25 cellular contexts compared by ENCODE assay signal in the genomic region with DNA sequence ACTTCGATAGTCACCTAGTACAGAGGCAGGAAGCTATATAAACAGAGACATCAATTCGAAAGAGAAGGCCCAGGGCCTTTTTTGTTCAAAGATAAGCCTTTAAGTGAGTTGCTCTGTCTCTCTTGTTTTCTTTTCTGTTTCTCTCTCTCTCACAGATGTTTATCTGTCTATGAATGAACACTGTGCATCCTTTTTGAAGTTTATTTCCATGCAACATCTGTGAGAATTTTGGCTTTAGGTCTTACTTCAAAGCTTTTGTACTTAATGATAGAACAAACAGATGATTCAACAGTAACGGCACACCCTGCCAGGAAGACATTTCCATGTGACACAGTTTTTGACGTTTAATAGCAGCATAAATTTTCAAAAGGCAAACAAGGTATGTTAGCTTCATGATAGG.
DNase-seq lines count a peak whose midpoint lies in the region; ATAC-seq, FAIRE-seq and TF ChIP-seq lines count a peak whose summit lies in the region.
"Had no signal": no experiment of that assay in that cellular context is flagged by ENCODE, and none has a peak within 500 bp of the region (broad histone marks: within the 10 kb centered on the region; RNA-seq: fewer than 3 reads in every experiment).

No MANE protein-coding gene starts in this region.

- TF ChIP-seq POLR2A in HepG2 (IDR thresholded peaks at IDR 0.05; ENCODE audit: insufficient read depth in 1 of 2, low read depth in 2 of 2, low read length in 2 of 2) (no peak), right lobe of liver (IDR thresholded peaks at IDR 0.05) (no peak), prostate gland (IDR thresholded peaks at IDR 0.05) (no peak)

- BruUV-seq in HepG2 (replicated peaks; lab: Mats Ljungman, UMichigan): no TSS peak

- H3K4me2 ChIP-seq in HepG2 (ENCODE audit: low read depth, low read length): peak overlapping the region; percentile 18
- H3K4me2 ChIP-seq: BLaER1, KMS-11 had no signal

- WGBS in HepG2 (ENCODE audit: low lambda C conversion rate): 0% methylated on average over 4 of the region's 4 CpGs
- WGBS in right lobe of liver (ENCODE audit: insufficient coverage, low coverage, low lambda C conversion rate, missing lambda C conversion rate): 29% methylated on average over 4 of the region's 4 CpGs
- 9% methylated on average over 4 of the region's 4 CpGs for WGBS in prostate gland

- peak; percentile 89 for DNase-seq in HepG2 (ENCODE audit: low spot score)
- no peak for DNase-seq in right lobe of liver
- DNase-seq in NCI-H460 (ENCODE audit: extremely low read depth, low read depth): peak; percentile 32
- peak; percentile 69 for DNase-seq in SHP77 treated with DMSO at 0.1 percent for 48 hours (lab: John Stamatoyannopoulos, UW)
- DNase-seq in prostate gland (ENCODE audit: low spot score): peak; percentile 43
- DNase-seq in iPS-NIHi7 (ENCODE audit: extremely low spot score): no peak
- DNase-seq in activated CD4-positive, alpha-beta T cell treated with anti-CD3 and anti-CD28 coated beads, Interleukin-2, amount 50 U/mL, for 4 hours: no peak
- DNase-seq in amygdala (lab: John Stamatoyannopoulos, UW): no peak
- DNase-seq: ACHN; CD4-positive, alpha-beta memory T cell; DMS79; GM23248; HCEC 1CT; MV-4-11; NCI-H1105 treated with DMSO at 0.1 percent for 48 hours; NCI-H1694 treated with DMSO at 0.1 percent for 48 hours; NCI-H2081 treated with DMSO at 0.1 percent for 48 hours; NCI-H2171 treated with DMSO at 0.1 percent for 48 hours; NCI-H774; NK-92 treated with Interleukin-12 subunit alpha and Interleukin-12 subunit beta, amount 100 ng/mL, for 24 hours; SW 1271; T-helper 2 cell had no signal

- no peaks in the 10 kb centered on the region for H3K79me2 ChIP-seq in HepG2 (ENCODE audit: insufficient read depth, low read length)

- H3K4me1 ChIP-seq in HepG2 (ENCODE audit: insufficient read depth, low read length): peaks cover 29% of the 10 kb centered on the region
- no peaks in the 10 kb centered on the region for H3K4me1 ChIP-seq in right lobe of liver
- H3K4me1 ChIP-seq in prostate gland (replicated peaks): no peaks in the 10 kb centered on the region
- H3K4me1 ChIP-seq: BLaER1 had no signal

- ATAC-seq in HepG2 (peak; percentile 89), right lobe of liver (no peak)

- H3K4me3 ChIP-seq in HepG2 (replicated peaks in 1 of 3; ENCODE audit: insufficient read depth in 1 of 3, low read depth in 2 of 3, low read length in 3 of 3) (no peak overlapping the region), right lobe of liver (no peak overlapping the region), prostate gland (no peak overlapping the region)
- H3K4me3 ChIP-seq: BLaER1, GM23248 had no signal

- intact Hi-C loops in HepG2 (cut with micrococcal nuclease; ENCODE audit: unreplicated experiment): loop anchor here (1.0 kb wide), 1 partner anchor 21 kb away; no protein-coding TSS in a partner anchor
- intact Hi-C loops in right lobe of liver (cut with DNase I): no loop called here
- intact Hi-C loops in prostate gland (cut with DNase I): no loop called here

- CTCF ChIA-PET in HepG2 (lab: Yijun Ruan, JAX; ENCODE audit: low intra/inter-chr PET ratio, low total read pairs): no interaction called here

- H4K20me1 ChIP-seq in HepG2 (ENCODE audit: insufficient read depth, low read length): no peaks in the 10 kb centered on the region
- H4K20me1 ChIP-seq: BLaER1 had no signal

- H3K9me3 ChIP-seq in HepG2 (ENCODE audit: low read length): no peaks in the 10 kb centered on the region
- H3K9me3 ChIP-seq in right lobe of liver: no peaks in the 10 kb centered on the region
- no peaks in the 10 kb centered on the region for H3K9me3 ChIP-seq in prostate gland
- H3K9me3 ChIP-seq: BLaER1 had no signal

- TF ChIP-seq CTCF in HepG2 (CRISPR knock-in tag; IDR thresholded peaks at IDR 0.05): no peak
- no peak for TF ChIP-seq CTCF in right lobe of liver (IDR thresholded peaks at IDR 0.05)
- TF ChIP-seq CTCF in prostate gland (IDR thresholded peaks at IDR 0.05): no peak

- H3K27me3 ChIP-seq in HepG2 (ENCODE audit: control insufficient read depth in 1 of 2, insufficient read depth in 2 of 2, low read length in 2 of 2): no peaks in the 10 kb centered on the region
- H3K27me3 ChIP-seq in right lobe of liver: no peaks in the 10 kb centered on the region
- H3K27me3 ChIP-seq in prostate gland (replicated peaks; ENCODE audit: insufficient read depth): no peaks in the 10 kb centered on the region
- H3K27me3 ChIP-seq: BLaER1 had no signal

- TF ChIP-seq RAD21 in HepG2 (CRISPR knock-in tag; IDR thresholded peaks at IDR 0.05): no peak

- H3K27ac ChIP-seq in HepG2 (ENCODE audit: extremely low read length, insufficient read depth, low read length) (peak overlapping the region; percentile 32), right lobe of liver (no peak overlapping the region), prostate gland (peak overlapping the region in 1 of 2 donors; percentile 37)
- H3K27ac ChIP-seq: BLaER1, GM23248, KMS-11 had no signal

- TF ChIP-seq EP300 in HepG2 (IDR thresholded peaks at IDR 0.05; ENCODE audit: low read depth in 2 of 2, low read length in 2 of 2) (peak in 1 of 2 experiments; percentile 87; a peak in 2 of 4 replicates), HepG2 (CRISPR knock-in tag; IDR thresholded peaks at IDR 0.05; ENCODE audit: borderline replicate concordance) (peak; percentile 92)

- H3K9ac ChIP-seq in HepG2 (ENCODE audit: insufficient read depth, low read depth, low read length): no peak overlapping the region
- H3K9ac ChIP-seq: BLaER1, GM23248, KMS-11 had no signal

- POLR2A ChIA-PET in HepG2 (lab: Yijun Ruan, JAX): no interaction called here

- in situ Hi-C loops in HepG2 (cut with HindIII; ENCODE audit: extremely low pct_ligation_motif_present, low pct_unique_long_range_greater_than_20kb): no loop called here

- peak; percentile 8 for FAIRE-seq in HepG2 (lab: Jason Lieb, UNC)
- FAIRE-seq: RCC 7860 had no signal

- H2AFZ ChIP-seq in HepG2 (ENCODE audit: low read length): no peak overlapping the region
- H2AFZ ChIP-seq: GM23248 had no signal

- no peaks in the 10 kb centered on the region for H3K36me3 ChIP-seq in HepG2 (replicated peaks in 1 of 2; ENCODE audit: control insufficient read depth in 1 of 2, insufficient read depth in 2 of 2, low read length in 2 of 2)
- H3K36me3 ChIP-seq in right lobe of liver: no peaks in the 10 kb centered on the region
- H3K36me3 ChIP-seq in prostate gland: no peaks in the 10 kb centered on the region
- H3K36me3 ChIP-seq: BLaER1 had no signal

TF ChIP-seq in HepG2, 621 proteins besides CTCF, POLR2A, EP300 and RAD21 (continues in another document):
- no peak for TF ChIP-seq ZNF543 (CRISPR knock-in tag; IDR thresholded peaks at IDR 0.05)
- no peak for TF ChIP-seq U2AF2 (IDR thresholded peaks at IDR 0.05; ENCODE audit: low read depth, low read length)
- TF ChIP-seq NR2F6 (IDR thresholded peaks at IDR 0.05): peak; percentile 44; the same call in 1 of the 2 replicates
- TF ChIP-seq NR2F6 (CRISPR knock-in tag; IDR thresholded peaks at IDR 0.05): 0 out of 2 replicates have a peak, but pooled peaks have one; percentile 5
- no peak for TF ChIP-seq ZNF101 (CRISPR knock-in tag; IDR thresholded peaks at IDR 0.05; ENCODE audit: borderline replicate concordance, low read depth)
- no peak for TF ChIP-seq CBX2 (IDR thresholded peaks at IDR 0.05; ENCODE audit: low read depth, low read length)
- no peak for TF ChIP-seq CBX2 (CRISPR knock-in tag; IDR thresholded peaks at IDR 0.05; ENCODE audit: low read depth)
- TF ChIP-seq CREB3 (CRISPR knock-in tag; IDR thresholded peaks at IDR 0.05): no peak
- no peak for TF ChIP-seq RFXANK (CRISPR knock-in tag; IDR thresholded peaks at IDR 0.05)
- TF ChIP-seq, protein P1, sequence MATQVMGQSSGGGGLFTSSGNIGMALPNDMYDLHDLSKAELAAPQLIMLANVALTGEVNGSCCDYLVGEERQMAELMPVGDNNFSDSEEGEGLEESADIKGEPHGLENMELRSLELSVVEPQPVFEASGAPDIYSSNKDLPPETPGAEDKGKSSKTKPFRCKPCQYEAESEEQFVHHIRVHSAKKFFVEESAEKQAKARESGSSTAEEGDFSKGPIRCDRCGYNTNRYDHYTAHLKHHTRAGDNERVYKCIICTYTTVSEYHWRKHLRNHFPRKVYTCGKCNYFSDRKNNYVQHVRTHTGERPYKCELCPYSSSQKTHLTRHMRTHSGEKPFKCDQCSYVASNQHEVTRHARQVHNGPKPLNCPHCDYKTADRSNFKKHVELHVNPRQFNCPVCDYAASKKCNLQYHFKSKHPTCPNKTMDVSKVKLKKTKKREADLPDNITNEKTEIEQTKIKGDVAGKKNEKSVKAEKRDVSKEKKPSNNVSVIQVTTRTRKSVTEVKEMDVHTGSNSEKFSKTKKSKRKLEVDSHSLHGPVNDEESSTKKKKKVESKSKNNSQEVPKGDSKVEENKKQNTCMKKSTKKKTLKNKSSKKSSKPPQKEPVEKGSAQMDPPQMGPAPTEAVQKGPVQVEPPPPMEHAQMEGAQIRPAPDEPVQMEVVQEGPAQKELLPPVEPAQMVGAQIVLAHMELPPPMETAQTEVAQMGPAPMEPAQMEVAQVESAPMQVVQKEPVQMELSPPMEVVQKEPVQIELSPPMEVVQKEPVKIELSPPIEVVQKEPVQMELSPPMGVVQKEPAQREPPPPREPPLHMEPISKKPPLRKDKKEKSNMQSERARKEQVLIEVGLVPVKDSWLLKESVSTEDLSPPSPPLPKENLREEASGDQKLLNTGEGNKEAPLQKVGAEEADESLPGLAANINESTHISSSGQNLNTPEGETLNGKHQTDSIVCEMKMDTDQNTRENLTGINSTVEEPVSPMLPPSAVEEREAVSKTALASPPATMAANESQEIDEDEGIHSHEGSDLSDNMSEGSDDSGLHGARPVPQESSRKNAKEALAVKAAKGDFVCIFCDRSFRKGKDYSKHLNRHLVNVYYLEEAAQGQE (IDR thresholded peaks at IDR 0.05; ENCODE audit: borderline replicate concordance in 1 of 2, low read depth in 1 of 2, low read length in 2 of 2): no peak
- no peak for TF ChIP-seq EHMT2 (IDR thresholded peaks at IDR 0.05; ENCODE audit: borderline replicate concordance, low read depth, low read length)
- no peak for TF ChIP-seq RBFOX2 (IDR thresholded peaks at IDR 0.05; ENCODE audit: low read depth, low read length)
- peak; percentile 51; the same call in 1 of the 2 replicates for TF ChIP-seq FOXK2 (IDR thresholded peaks at IDR 0.05)
- peak; percentile 51; the same call in 1 of the 2 replicates for TF ChIP-seq CEBPG (CRISPR knock-in tag; IDR thresholded peaks at IDR 0.05)
- no peak for TF ChIP-seq BORCS8-MEF2B (CRISPR knock-in tag; IDR thresholded peaks at IDR 0.05)
- peak; percentile 84; the same call in 1 of the 2 replicates for TF ChIP-seq NFIC (IDR thresholded peaks at IDR 0.05; ENCODE audit: low read length)

Comparison
In these comparisons a context has a peak if more than half of its experiments do, and no peak if none do; other contexts are left out.
1. DNase-seq: peak in HepG2 (single experiment), NCI-H460 (single experiment), SHP77 treated with DMSO at 0.1 percent for 48 hours (single experiment) and prostate gland (single experiment); none in right lobe of liver (0 of 3), iPS-NIHi7 (single experiment), activated CD4-positive, alpha-beta T cell treated with anti-CD3 and anti-CD28 coated beads, Interleukin-2, amount 50 U/mL, for 4 hours (0 of 2) and amygdala (0 of 56).